ENCODE assay signal across 8 cellular contexts in genomic region chr1:1069711-1070676, GRCh38. TPM values are rescaled to one million over a fixed set of nuclear protein-coding genes. Genes with fewer than 3 reads are reported as not detected.
DNase-seq lines count a peak whose midpoint lies in the region; ATAC-seq, FAIRE-seq and TF ChIP-seq lines count a peak whose summit lies in the region.

No MANE protein-coding gene starts in this region.

- no peak overlapping the region for H3K27ac ChIP-seq in effector memory CD4-positive, alpha-beta T cell (ENCODE audit: insufficient read depth, low read length, poor library complexity, severe bottlenecking)
- H3K27ac ChIP-seq in pancreas: no peak overlapping the region

- H3K9me3 ChIP-seq in effector memory CD4-positive, alpha-beta T cell (ENCODE audit: control insufficient read depth, low read length): no peaks in the 10 kb centered on the region
- no peaks in the 10 kb centered on the region for H3K9me3 ChIP-seq in pancreas

- H3K36me3 ChIP-seq in effector memory CD4-positive, alpha-beta T cell (ENCODE audit: control insufficient read depth, insufficient read depth, low read length): no peaks in the 10 kb centered on the region
- H3K36me3 ChIP-seq in pancreas: no peaks in the 10 kb centered on the region

- peaks cover 11% of the 10 kb centered on the region for H3K4me1 ChIP-seq in effector memory CD4-positive, alpha-beta T cell (ENCODE audit: control insufficient read depth, insufficient read depth, low read length, poor library complexity, severe bottlenecking)
- H3K4me1 ChIP-seq in pancreas: no peaks in the 10 kb centered on the region

- no peak for TF ChIP-seq CTCF in pancreas (IDR thresholded peaks at IDR 0.05)

- DNase-seq in ELR (ENCODE audit: low read depth) (peak; percentile 39), HT-29 (ENCODE audit: low spot score) (peak; percentile 36), pancreas (peak in 1 of 6 donors; percentile 66), T1000 (lab: John Stamatoyannopoulos, UW) (no peak), NCI-H2081 (lab: John Stamatoyannopoulos, UW) (no peak), Ammon's horn (ENCODE audit: low spot score) (no peak)
- no peak for DNase-seq in effector memory CD4-positive, alpha-beta T cell

- WGBS in pancreas, 2 donors: 57 to 59% methylated on average over 40 of the region's 40 CpGs

- peaks cover 8% of the 10 kb centered on the region for H3K27me3 ChIP-seq in effector memory CD4-positive, alpha-beta T cell (replicated peaks; ENCODE audit: control insufficient read depth, insufficient read depth, low read length, poor library complexity, severe bottlenecking)
- H3K27me3 ChIP-seq in pancreas: no peaks in the 10 kb centered on the region

- FAIRE-seq in pancreas (lab: Jason Lieb, UNC): no peak

- ATAC-seq in pancreas: no peak
- no peak for ATAC-seq in HG02623 (IDR thresholded peaks at IDR 0.05; ENCODE audit: unreplicated experiment)

- H3K4me3 ChIP-seq in effector memory CD4-positive, alpha-beta T cell (ENCODE audit: insufficient read depth, low read depth, low read length, poor library complexity, severe bottlenecking): peak overlapping the region; percentile 67
- H3K4me3 ChIP-seq in pancreas: peak overlapping the region; percentile 22 to 59 (median 37)

- intact Hi-C loops in pancreas (cut with DNase I): loop anchor here in 2 of 3 donors (5.0 to 10.0 kb wide), 2 partner anchors 85 to 88 kb away; partner anchors contain the start of gene PERM1 (in 2 of the 2)

RNA-seq across cellular contexts. Expression of gene RNF223, which starts 4.1 kb away (rescaled TPM):
- total RNA-seq in HT-29 (2014; rRNA removed; shearing (Covaris generic)): 16.2 and 16.5 TPM in 2 replicates
- under 1 TPM in 4 of 6 donors, not detected in 2; 0.12 to 0.37 (median 0.16) TPM for total RNA-seq in pancreas
- polyA plus RNA-seq in pancreas: under 1 TPM; 0.05 to 0.34 TPM

RNA-seq across cellular contexts. Expression of gene C1orf159, which starts 45.9 kb away (rescaled TPM):
- 61.4 and 67.6 TPM in 2 replicates for total RNA-seq in HT-29 (2014; rRNA removed; shearing (Covaris generic))
- 1 to 10 TPM; 3.0 to 6.7 (median 4.0) TPM for total RNA-seq in pancreas
- polyA plus RNA-seq in pancreas: 10 to 100 TPM; 20.9 to 30.7 TPM

RNA-seq across cellular contexts. Expression of gene AGRN, which starts 50.1 kb away (rescaled TPM):
- 683 and 894 TPM in 2 replicates for total RNA-seq in HT-29 (2014; rRNA removed; shearing (Covaris generic))
- total RNA-seq in pancreas: 100 to 1,000 TPM in 1 of 6 donors, 10 to 100 TPM in 5; 40.5 to 107 (median 64.0) TPM
- 100 to 1,000 TPM in 1 of 2 donors, 10 to 100 TPM in 1; 94.7 to 166 TPM for polyA plus RNA-seq in pancreas

RNA-seq across cellular contexts. Expression of gene ISG15, which starts 56.7 kb away (rescaled TPM):
- total RNA-seq in HT-29 (2014; rRNA removed; shearing (Covaris generic)): 706 and 895 TPM in 2 replicates
- 10 to 100 TPM in 2 of 6 donors, 1 to 10 TPM in 4; 4.3 to 19.4 (median 6.6) TPM for total RNA-seq in pancreas
- 10 to 100 TPM; 25.9 to 45.0 TPM for polyA plus RNA-seq in pancreas

Comparison
In these comparisons a context has a peak if more than half of its experiments do, and no peak if none do; other contexts are left out.
1. DNase-seq: peak in ELR (single experiment) and HT-29 (single experiment); none in effector memory CD4-positive, alpha-beta T cell (0 of 3), T1000 (single experiment), NCI-H2081 (0 of 2) and Ammon's horn (single experiment).
2. RNA of gene RNF223, which starts 4.1 kb away (total RNA-seq): 16.2 to 16.5 TPM in HT-29; 0.12 to 0.37 TPM in pancreas; every median in the first group is over 10 times any median in the second.